In genomic region chr2:217655656-217656055, GRCh38 we compare ENCODE assay signal across 23 cellular contexts.
"Had no signal": no experiment of that assay in that cellular context is flagged by ENCODE, and none has a peak within 500 bp of the region (broad histone marks: within the 10 kb centered on the region; RNA-seq: fewer than 3 reads in every experiment).

No MANE protein-coding gene starts in this region.

- H3K4me3 ChIP-seq: left lung, spleen had no signal

- H3K27ac ChIP-seq: left lung, neutrophil, spleen had no signal

- ATAC-seq: activated CD4-positive, alpha-beta T cell treated with anti-CD3 and anti-CD28 coated beads for 36 hours; left lung; natural killer cell; sciatic nerve; stimulated activated naive CD8-positive, alpha-beta T cell treated with anti-CD3 and anti-CD28 coated beads, Interleukin-15, Interleukin-2, amounts not matched to agents 100 U/mL and 50 U/mL, for 24 hours had no signal

- H3K9me3 Mint-ChIP-seq: activated B cell treated with CpG ODN at 0.5 μM for 24 hours; activated naive CD4-positive, alpha-beta T cell treated with anti-CD3 and anti-CD28 coated beads, Interleukin-2, amount 10 ng/mL, durations not matched to agents 7 days and 5 days; brain; mesothelial cell of epicardium; natural killer cell; T-helper 1 cell treated with Interleukin-12 subunit alpha and Interleukin-12 subunit beta and Interleukin-4 antibody, amounts not matched to agents 30 μg/mL and 1 μg/mL, for 36 hours had no signal

- H3K27me3 ChIP-seq: left lung had no signal

- DNase-seq: activated B cell treated with CpG ODN at 0.5 μM for 24 hours; activated CD4-positive, alpha-beta T cell treated with anti-CD3 and anti-CD28 coated beads for 36 hours; activated CD4-positive, alpha-beta T cell treated with anti-CD3 and anti-CD28 coated beads, Interleukin-2, amount 50 U/mL, for 4 hours; activated CD8-positive, alpha-beta memory T cell treated with anti-CD3 and anti-CD28 coated beads, Interleukin-2, amount 50 U/mL, for 48 hours; activated naive CD4-positive, alpha-beta T cell treated with anti-CD3 and anti-CD28 coated beads, Interleukin-2, amount 10 ng/mL, durations not matched to agents 7 days and 5 days; activated T-cell treated with anti-CD3 and anti-CD28 coated beads, Interleukin-2, amount 50 U/mL, for 48 hours; caudate nucleus; dermis blood vessel endothelial cell; effector CD8-positive, alpha-beta T cell; erythroblast; foreskin melanocyte; left lung; natural killer cell; spleen; stimulated activated CD4-positive, alpha-beta T cell treated with anti-CD3 and anti-CD28 coated beads, Interleukin-4, amount 100 ng/mL, for 1 hour; stimulated activated naive CD8-positive, alpha-beta T cell treated with anti-CD3 and anti-CD28 coated beads, Interleukin-15, Interleukin-2, amounts not matched to agents 100 U/mL and 50 U/mL, for 24 hours; T1000 had no signal

- H3K27ac Mint-ChIP-seq: activated B cell treated with CpG ODN at 0.5 μM for 24 hours; activated CD4-positive, alpha-beta T cell treated with anti-CD3 and anti-CD28 coated beads for 36 hours; activated naive CD4-positive, alpha-beta T cell treated with anti-CD3 and anti-CD28 coated beads, Interleukin-2, amount 10 ng/mL, durations not matched to agents 7 days and 5 days; mesothelial cell of epicardium; natural killer cell; T-helper 1 cell treated with Interleukin-12 subunit alpha and Interleukin-12 subunit beta and Interleukin-4 antibody, amounts not matched to agents 30 μg/mL and 1 μg/mL, for 36 hours; type B pancreatic cell had no signal

- H3K4me3 Mint-ChIP-seq: activated B cell treated with CpG ODN at 0.5 μM for 24 hours; activated CD4-positive, alpha-beta T cell treated with anti-CD3 and anti-CD28 coated beads for 36 hours; activated naive CD4-positive, alpha-beta T cell treated with anti-CD3 and anti-CD28 coated beads, Interleukin-2, amount 10 ng/mL, durations not matched to agents 7 days and 5 days; brain; mesothelial cell of epicardium; natural killer cell; T-helper 1 cell treated with Interleukin-12 subunit alpha and Interleukin-12 subunit beta and Interleukin-4 antibody, amounts not matched to agents 30 μg/mL and 1 μg/mL, for 36 hours; type B pancreatic cell had no signal

- H3K36me3 Mint-ChIP-seq: activated naive CD4-positive, alpha-beta T cell treated with anti-CD3 and anti-CD28 coated beads, Interleukin-2, amount 10 ng/mL, durations not matched to agents 7 days and 5 days; brain; mesothelial cell of epicardium; natural killer cell; type B pancreatic cell had no signal

- H3K36me3 ChIP-seq: left lung, neutrophil, spleen had no signal

- H3K4me1 ChIP-seq: left lung had no signal

- H3K9me3 ChIP-seq: left lung, neutrophil, spleen had no signal
